26 cellular contexts compared by ENCODE assay signal in genomic region chr3:195769551-195769950, GRCh38. TPM values are rescaled to one million over a fixed set of nuclear protein-coding genes. Genes with fewer than 3 reads are reported as not detected.
"Had no signal": no experiment of that assay in that cellular context is flagged by ENCODE, and none has a peak within 500 bp of the region (broad histone marks: within the 10 kb centered on the region; RNA-seq: fewer than 3 reads in every experiment).

No MANE protein-coding gene starts in this region.

- H3K9me3 Mint-ChIP-seq: activated T-cell treated with anti-CD3 and anti-CD28 coated beads, Interleukin-2, amount 50 U/mL, for 4 hours; activated T-helper 17 cell treated with anti-CD3 and anti-CD28 coated beads, Interleukin-2, amount 50 U/mL, for 72 hours; natural killer cell treated with Interleukin-12 subunit alpha and Interleukin-12 subunit beta and Interleukin-15 and Interleukin-18, amount 100 ng/mL, for 72 hours; stimulated activated naive CD8-positive, alpha-beta T cell treated with anti-CD3 and anti-CD28 coated beads, Interleukin-15, amount 100 ng/mL, for 72 hours had no signal

- H3K36me3 ChIP-seq: heart right ventricle, left lung, prostate gland, sigmoid colon, tibial artery had no signal

- H3K4me3 ChIP-seq: heart right ventricle, left lung, lung, prostate gland, sigmoid colon, tibial artery had no signal

- H3K27me3 Mint-ChIP-seq: activated naive CD8-positive, alpha-beta T cell; natural killer cell treated with Interleukin-12 subunit alpha and Interleukin-12 subunit beta and Interleukin-15 and Interleukin-18, amount 100 ng/mL, for 72 hours had no signal

- H3K27me3 ChIP-seq: foreskin keratinocyte, sigmoid colon had no signal

- H3K27ac Mint-ChIP-seq: activated naive CD8-positive, alpha-beta T cell; activated T-helper 17 cell treated with anti-CD3 and anti-CD28 coated beads, Interleukin-2, amount 50 U/mL, for 72 hours; natural killer cell treated with Interleukin-12 subunit alpha and Interleukin-12 subunit beta and Interleukin-15 and Interleukin-18, amount 100 ng/mL, for 72 hours; stimulated activated memory B cell treated with anti-CD40 and anti-IgM and Interleukin-4, amounts not matched to agents 10 μg/mL and 1 μg/mL and 100 μg/mL, for 72 hours had no signal

- H3K9me3 ChIP-seq: heart right ventricle, left lung, prostate gland, sigmoid colon, tibial artery had no signal

- H3K4me1 ChIP-seq: foreskin keratinocyte, heart right ventricle, left lung, prostate gland, sigmoid colon, tibial artery had no signal

- H3K4me1 Mint-ChIP-seq: activated T-helper 17 cell treated with anti-CD3 and anti-CD28 coated beads, Interleukin-2, amount 50 U/mL, for 72 hours; stimulated activated memory B cell treated with anti-CD40 and anti-IgM and Interleukin-4, amounts not matched to agents 10 μg/mL and 1 μg/mL and 100 μg/mL, for 72 hours; stimulated activated naive CD8-positive, alpha-beta T cell treated with anti-CD3 and anti-CD28 coated beads, Interleukin-15, amount 100 ng/mL, for 72 hours had no signal

- H3K36me3 Mint-ChIP-seq: activated naive CD8-positive, alpha-beta T cell; natural killer cell treated with Interleukin-12 subunit alpha and Interleukin-12 subunit beta and Interleukin-15 and Interleukin-18, amount 100 ng/mL, for 72 hours; stimulated activated memory B cell treated with anti-CD40 and anti-IgM and Interleukin-4, amounts not matched to agents 10 μg/mL and 1 μg/mL and 100 μg/mL, for 72 hours had no signal

- DNase-seq: activated CD4-positive, alpha-beta T cell treated with anti-CD3 and anti-CD28 coated beads for 4 hours; activated CD4-positive, alpha-beta T cell treated with anti-CD3 and anti-CD28 coated beads, Interleukin-2, amount 50 U/mL, for 48 hours; activated T-cell treated with anti-CD3 and anti-CD28 coated beads, Interleukin-2, amount 50 U/mL, for 4 hours; central memory CD4-positive, alpha-beta T cell; foreskin keratinocyte; heart right ventricle; mesendoderm; retina; small intestine; stimulated activated CD4-positive, alpha-beta T cell treated with anti-CD3 and anti-CD28 coated beads, Interleukin-1b, Interleukin-23, amount 100 ng/mL, for 48 hours; stimulated activated CD4-positive, alpha-beta T cell treated with anti-CD3 and anti-CD28 coated beads, Interleukin-4, amount 100 ng/mL, for 4 hours; stimulated activated CD8-positive, alpha-beta memory T cell treated with anti-CD3 and anti-CD28 coated beads, Interleukin-4, amount 100 ng/mL, for 48 hours; stimulated activated naive CD8-positive, alpha-beta T cell treated with anti-CD3 and anti-CD28 coated beads, Interleukin-15, amount 100 ng/mL, for 72 hours; substantia nigra; T-helper 9 cell; tibial artery had no signal

- H3K27ac ChIP-seq: foreskin keratinocyte, heart right ventricle, left lung, prostate gland, sigmoid colon, tibial artery, VCaP had no signal

- H3K4me3 Mint-ChIP-seq: activated naive CD8-positive, alpha-beta T cell; activated T-cell treated with anti-CD3 and anti-CD28 coated beads, Interleukin-2, amount 50 U/mL, for 4 hours; activated T-helper 17 cell treated with anti-CD3 and anti-CD28 coated beads, Interleukin-2, amount 50 U/mL, for 72 hours; natural killer cell treated with Interleukin-12 subunit alpha and Interleukin-12 subunit beta and Interleukin-15 and Interleukin-18, amount 100 ng/mL, for 72 hours; stimulated activated memory B cell treated with anti-CD40 and anti-IgM and Interleukin-4, amounts not matched to agents 10 μg/mL and 1 μg/mL and 100 μg/mL, for 72 hours; stimulated activated naive CD8-positive, alpha-beta T cell treated with anti-CD3 and anti-CD28 coated beads, Interleukin-15, amount 100 ng/mL, for 72 hours had no signal

- ATAC-seq: activated T-cell treated with anti-CD3 and anti-CD28 coated beads, Interleukin-2, amount 50 U/mL, for 4 hours; activated T-helper 17 cell treated with anti-CD3 and anti-CD28 coated beads, Interleukin-2, amount 50 U/mL, for 72 hours; foreskin keratinocyte; left lung; natural killer cell treated with Interleukin-12 subunit alpha and Interleukin-12 subunit beta and Interleukin-15 and Interleukin-18, amount 100 ng/mL, for 72 hours had no signal

RNA-seq across cellular contexts. Expression of gene MUC4, which starts 42.2 kb away (rescaled TPM):
- total RNA-seq: foreskin keratinocyte, heart right ventricle, osteocyte had no signal
- polyA plus RNA-seq: foreskin keratinocyte had no signal
